Comparison of ENCODE assay signal across 1 cellular context in genomic region chr11:65497141-65498041, GRCh38.
TF ChIP-seq lines count a peak whose summit lies in the region.

No MANE protein-coding gene starts in this region.

TF ChIP-seq in GM12878, 131 proteins besides CTCF, POLR2A, EP300 and RAD21 (continued from another document and continues in another):
- TF ChIP-seq, protein P1, sequence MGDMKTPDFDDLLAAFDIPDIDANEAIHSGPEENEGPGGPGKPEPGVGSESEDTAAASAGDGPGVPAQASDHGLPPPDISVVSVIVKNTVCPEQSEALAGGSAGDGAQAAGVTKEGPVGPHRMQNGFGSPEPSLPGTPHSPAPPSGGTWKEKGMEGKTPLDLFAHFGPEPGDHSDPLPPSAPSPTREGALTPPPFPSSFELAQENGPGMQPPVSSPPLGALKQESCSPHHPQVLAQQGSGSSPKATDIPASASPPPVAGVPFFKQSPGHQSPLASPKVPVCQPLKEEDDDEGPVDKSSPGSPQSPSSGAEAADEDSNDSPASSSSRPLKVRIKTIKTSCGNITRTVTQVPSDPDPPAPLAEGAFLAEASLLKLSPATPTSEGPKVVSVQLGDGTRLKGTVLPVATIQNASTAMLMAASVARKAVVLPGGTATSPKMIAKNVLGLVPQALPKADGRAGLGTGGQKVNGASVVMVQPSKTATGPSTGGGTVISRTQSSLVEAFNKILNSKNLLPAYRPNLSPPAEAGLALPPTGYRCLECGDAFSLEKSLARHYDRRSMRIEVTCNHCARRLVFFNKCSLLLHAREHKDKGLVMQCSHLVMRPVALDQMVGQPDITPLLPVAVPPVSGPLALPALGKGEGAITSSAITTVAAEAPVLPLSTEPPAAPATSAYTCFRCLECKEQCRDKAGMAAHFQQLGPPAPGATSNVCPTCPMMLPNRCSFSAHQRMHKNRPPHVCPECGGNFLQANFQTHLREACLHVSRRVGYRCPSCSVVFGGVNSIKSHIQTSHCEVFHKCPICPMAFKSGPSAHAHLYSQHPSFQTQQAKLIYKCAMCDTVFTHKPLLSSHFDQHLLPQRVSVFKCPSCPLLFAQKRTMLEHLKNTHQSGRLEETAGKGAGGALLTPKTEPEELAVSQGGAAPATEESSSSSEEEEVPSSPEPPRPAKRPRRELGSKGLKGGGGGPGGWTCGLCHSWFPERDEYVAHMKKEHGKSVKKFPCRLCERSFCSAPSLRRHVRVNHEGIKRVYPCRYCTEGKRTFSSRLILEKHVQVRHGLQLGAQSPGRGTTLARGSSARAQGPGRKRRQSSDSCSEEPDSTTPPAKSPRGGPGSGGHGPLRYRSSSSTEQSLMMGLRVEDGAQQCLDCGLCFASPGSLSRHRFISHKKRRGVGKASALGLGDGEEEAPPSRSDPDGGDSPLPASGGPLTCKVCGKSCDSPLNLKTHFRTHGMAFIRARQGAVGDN (IDR thresholded peaks at IDR 0.05), result peak; percentile 71
- peak; percentile 86 for TF ChIP-seq SP1 (IDR thresholded peaks at IDR 0.05; ENCODE audit: low read depth, low read length)
- no peak for TF ChIP-seq MTA3 (IDR thresholded peaks at IDR 0.05; ENCODE audit: borderline replicate concordance, low read length)
- TF ChIP-seq TCF3 (IDR thresholded peaks at IDR 0.05; ENCODE audit: borderline replicate concordance, insufficient read depth, low read depth, low read length), result peak; percentile 92
- TF ChIP-seq MXI1 (IDR thresholded peaks at IDR 0.05; ENCODE audit: low read depth, low read length), result peak; percentile 20; the same call in 1 of the 2 replicates
- no peak for TF ChIP-seq CEBPB (IDR thresholded peaks at IDR 0.05; ENCODE audit: borderline replicate concordance in 1 of 2, low read depth in 2 of 2, low read length in 2 of 2)
- TF ChIP-seq NFIC (IDR thresholded peaks at IDR 0.05; ENCODE audit: low read depth, low read length), result no peak
- TF ChIP-seq SMC3 (IDR thresholded peaks at IDR 0.05; ENCODE audit: borderline replicate concordance, low read length), result peak; percentile 28
- peak; percentile 62 for TF ChIP-seq BCL3 (IDR thresholded peaks at IDR 0.05; ENCODE audit: borderline replicate concordance, insufficient read depth, low read depth, low read length, poor library complexity, severe bottlenecking)
- TF ChIP-seq BMI1 (IDR thresholded peaks at IDR 0.05; ENCODE audit: borderline replicate concordance), result no peak
- no peak for TF ChIP-seq ZNF592 (IDR thresholded peaks at IDR 0.05)
- no peak for TF ChIP-seq CHD4 (IDR thresholded peaks at IDR 0.05)
- peak; percentile 62 for TF ChIP-seq POLR2AphosphoS2 (IDR thresholded peaks at IDR 0.05; ENCODE audit: low read depth, low read length)
- peak; percentile 88 for TF ChIP-seq TBL1XR1 (IDR thresholded peaks at IDR 0.05; ENCODE audit: low read depth, low read length)
- TF ChIP-seq TARDBP (IDR thresholded peaks at IDR 0.05; ENCODE audit: borderline replicate concordance), result no peak
- TF ChIP-seq IRF4 (IDR thresholded peaks at IDR 0.05; ENCODE audit: low read depth, low read length), result peak; percentile 67; the same call in 1 of the 2 replicates
- 0 out of 2 replicates have a peak, but pooled peaks have one; percentile 22 for TF ChIP-seq HDGF (IDR thresholded peaks at IDR 0.05)
- TF ChIP-seq SPI1 (IDR thresholded peaks at IDR 0.05; ENCODE audit: borderline replicate concordance, insufficient read depth, low read depth, low read length), result no peak
- TF ChIP-seq NFYA (IDR thresholded peaks at IDR 0.05; ENCODE audit: borderline replicate concordance, low read depth, low read length), result no peak
- TF ChIP-seq, protein P2, sequence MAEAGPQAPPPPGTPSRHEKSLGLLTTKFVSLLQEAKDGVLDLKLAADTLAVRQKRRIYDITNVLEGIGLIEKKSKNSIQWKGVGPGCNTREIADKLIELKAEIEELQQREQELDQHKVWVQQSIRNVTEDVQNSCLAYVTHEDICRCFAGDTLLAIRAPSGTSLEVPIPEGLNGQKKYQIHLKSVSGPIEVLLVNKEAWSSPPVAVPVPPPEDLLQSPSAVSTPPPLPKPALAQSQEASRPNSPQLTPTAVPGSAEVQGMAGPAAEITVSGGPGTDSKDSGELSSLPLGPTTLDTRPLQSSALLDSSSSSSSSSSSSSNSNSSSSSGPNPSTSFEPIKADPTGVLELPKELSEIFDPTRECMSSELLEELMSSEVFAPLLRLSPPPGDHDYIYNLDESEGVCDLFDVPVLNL (IDR thresholded peaks at IDR 0.05; ENCODE audit: low read depth, low read length), result no peak
- TF ChIP-seq MEF2B (IDR thresholded peaks at IDR 0.05; ENCODE audit: partially characterized antibody, poor library complexity, severe bottlenecking), result peak; percentile 97
- TF ChIP-seq JUND (IDR thresholded peaks at IDR 0.05; ENCODE audit: low read depth, low read length), result no peak
- peak; percentile 77; the same call in 1 of the 2 replicates for TF ChIP-seq ESRRA (IDR thresholded peaks at IDR 0.05; ENCODE audit: low read length)
- TF ChIP-seq ZNF384 (IDR thresholded peaks at IDR 0.05; ENCODE audit: borderline replicate concordance, low read depth, low read length), result no peak
- no peak for TF ChIP-seq HDAC6 (IDR thresholded peaks at IDR 0.05; ENCODE audit: unreplicated experiment)
- no peak for TF ChIP-seq SIX5 (IDR thresholded peaks at IDR 0.05; ENCODE audit: low read depth, low read length, severe bottlenecking)
- peak; percentile 95 for TF ChIP-seq TAF1 (IDR thresholded peaks at IDR 0.05; ENCODE audit: borderline replicate concordance, low read depth, low read length)
- no peak for TF ChIP-seq ZNF622 (IDR thresholded peaks at IDR 0.05)
- TF ChIP-seq POU2F2 (IDR thresholded peaks at IDR 0.05; ENCODE audit: borderline replicate concordance, low read depth, low read length), result peak; percentile 68
- peak; percentile 8 to 97 for TF ChIP-seq EGR1 (IDR thresholded peaks at IDR 0.05; ENCODE audit: borderline replicate concordance in 1 of 2, low read depth in 2 of 2, low read length in 2 of 2)
- no peak for TF ChIP-seq SUZ12 (IDR thresholded peaks at IDR 0.05; ENCODE audit: unreplicated experiment)
- no peak for TF ChIP-seq SREBF1 (IDR thresholded peaks at IDR 0.05; ENCODE audit: low read length)
- no peak for TF ChIP-seq FOXM1 (IDR thresholded peaks at IDR 0.05; ENCODE audit: low read depth, low read length)
- TF ChIP-seq EED (IDR thresholded peaks at IDR 0.05; ENCODE audit: low read depth), result peak; percentile 96
- TF ChIP-seq KLF5 (IDR thresholded peaks at IDR 0.05; ENCODE audit: partially characterized antibody), result no peak
- TF ChIP-seq MTA2 (IDR thresholded peaks at IDR 0.05; ENCODE audit: low read depth), result no peak
- TF ChIP-seq LARP7 (IDR thresholded peaks at IDR 0.05), result peak; percentile 85
- peak; percentile 100 for TF ChIP-seq IKZF1 (conservative IDR thresholded peaks at IDR 0.05)
- 0 out of 2 replicates have a peak, but pooled peaks have one; percentile 5 for TF ChIP-seq CBFB (IDR thresholded peaks at IDR 0.05; ENCODE audit: low read depth)
- TF ChIP-seq KAT2A (conservative IDR thresholded peaks at IDR 0.05; ENCODE audit: control insufficient read depth, low read depth, low read length), result no peak
- peak; percentile 96 to 99 for TF ChIP-seq BHLHE40 (IDR thresholded peaks at IDR 0.05; ENCODE audit: borderline replicate concordance in 1 of 2, low read depth in 2 of 2, low read length in 1 of 2)
- no peak for TF ChIP-seq RAD51 (IDR thresholded peaks at IDR 0.05)
- TF ChIP-seq PKNOX1 (IDR thresholded peaks at IDR 0.05), result peak; percentile 78
- TF ChIP-seq MYB (IDR thresholded peaks at IDR 0.05; ENCODE audit: borderline replicate concordance, low read depth, low read length), result peak; percentile 99
- no peak for TF ChIP-seq CREB1 (IDR thresholded peaks at IDR 0.05; ENCODE audit: low read depth)
- peak in 1 of 2 experiments; percentile 42; a peak in 1 of 4 replicates for TF ChIP-seq ETV6 (conservative IDR thresholded peaks at IDR 0.05 in 1 of 2, IDR thresholded peaks at IDR 0.05 in 1 of 2; ENCODE audit: borderline replicate concordance in 1 of 2, low read depth in 1 of 2)
- no peak for TF ChIP-seq ZNF24 (IDR thresholded peaks at IDR 0.05)
- peak; percentile 78 for TF ChIP-seq MYC (IDR thresholded peaks at IDR 0.05; ENCODE audit: insufficient read depth, insufficient read length, insufficient replicate concordance, low read length, severe bottlenecking)
- TF ChIP-seq, protein P3, sequence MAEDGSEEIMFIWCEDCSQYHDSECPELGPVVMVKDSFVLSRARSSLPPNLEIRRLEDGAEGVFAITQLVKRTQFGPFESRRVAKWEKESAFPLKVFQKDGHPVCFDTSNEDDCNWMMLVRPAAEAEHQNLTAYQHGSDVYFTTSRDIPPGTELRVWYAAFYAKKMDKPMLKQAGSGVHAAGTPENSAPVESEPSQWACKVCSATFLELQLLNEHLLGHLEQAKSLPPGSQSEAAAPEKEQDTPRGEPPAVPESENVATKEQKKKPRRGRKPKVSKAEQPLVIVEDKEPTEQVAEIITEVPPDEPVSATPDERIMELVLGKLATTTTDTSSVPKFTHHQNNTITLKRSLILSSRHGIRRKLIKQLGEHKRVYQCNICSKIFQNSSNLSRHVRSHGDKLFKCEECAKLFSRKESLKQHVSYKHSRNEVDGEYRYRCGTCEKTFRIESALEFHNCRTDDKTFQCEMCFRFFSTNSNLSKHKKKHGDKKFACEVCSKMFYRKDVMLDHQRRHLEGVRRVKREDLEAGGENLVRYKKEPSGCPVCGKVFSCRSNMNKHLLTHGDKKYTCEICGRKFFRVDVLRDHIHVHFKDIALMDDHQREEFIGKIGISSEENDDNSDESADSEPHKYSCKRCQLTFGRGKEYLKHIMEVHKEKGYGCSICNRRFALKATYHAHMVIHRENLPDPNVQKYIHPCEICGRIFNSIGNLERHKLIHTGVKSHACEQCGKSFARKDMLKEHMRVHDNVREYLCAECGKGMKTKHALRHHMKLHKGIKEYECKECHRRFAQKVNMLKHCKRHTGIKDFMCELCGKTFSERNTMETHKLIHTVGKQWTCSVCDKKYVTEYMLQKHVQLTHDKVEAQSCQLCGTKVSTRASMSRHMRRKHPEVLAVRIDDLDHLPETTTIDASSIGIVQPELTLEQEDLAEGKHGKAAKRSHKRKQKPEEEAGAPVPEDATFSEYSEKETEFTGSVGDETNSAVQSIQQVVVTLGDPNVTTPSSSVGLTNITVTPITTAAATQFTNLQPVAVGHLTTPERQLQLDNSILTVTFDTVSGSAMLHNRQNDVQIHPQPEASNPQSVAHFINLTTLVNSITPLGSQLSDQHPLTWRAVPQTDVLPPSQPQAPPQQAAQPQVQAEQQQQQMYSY (CRISPR knock-in tag; IDR thresholded peaks at IDR 0.05), result no peak
- peak; percentile 87; the same call in 1 of the 2 replicates for TF ChIP-seq STAT3 (IDR thresholded peaks at IDR 0.05; ENCODE audit: low read depth, low read length)
- peak; percentile 60 for TF ChIP-seq CREM (IDR thresholded peaks at IDR 0.05; ENCODE audit: low read depth)
- TF ChIP-seq KDM1A (IDR thresholded peaks at IDR 0.05; ENCODE audit: borderline replicate concordance), result no peak
- TF ChIP-seq MEF2A (IDR thresholded peaks at IDR 0.05; ENCODE audit: insufficient read depth, low read depth, low read length), result peak; percentile 90
- TF ChIP-seq HSF1 (IDR thresholded peaks at IDR 0.05; ENCODE audit: low read depth, low read length), result no peak
